Comparison of ENCODE assay signal across 15 cellular contexts in the genomic region with DNA sequence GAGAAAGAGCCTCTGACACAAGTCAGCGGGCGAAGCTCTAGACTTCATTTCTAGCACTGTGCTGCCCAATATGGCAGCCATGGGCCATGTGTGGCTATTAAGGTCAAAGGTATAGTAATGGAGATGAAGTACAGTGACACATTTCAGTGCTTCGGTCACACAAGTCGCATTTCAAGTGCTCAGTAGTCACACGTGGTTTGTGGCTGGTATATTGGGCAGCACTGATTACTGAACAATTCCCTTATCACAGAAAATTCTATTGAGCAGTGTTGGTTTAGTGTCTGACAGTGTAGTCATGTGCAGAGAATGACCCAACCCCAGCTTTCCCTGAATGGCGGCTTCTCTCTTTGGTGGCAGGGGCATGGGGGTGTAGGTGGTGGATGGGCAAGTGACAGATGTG.
DNase-seq lines count a peak whose midpoint lies in the region; ATAC-seq lines count a peak whose summit lies in the region.
"Had no signal": no experiment of that assay in that cellular context is flagged by ENCODE, and none has a peak within 500 bp of the region (broad histone marks: within the 10 kb centered on the region; RNA-seq: fewer than 3 reads in every experiment).

No MANE protein-coding gene starts in this region.

- no peak overlapping the region for H2BK120ac ChIP-seq in trophoblast cell (ENCODE audit: insufficient read depth, low read length, poor library complexity)

- no peak overlapping the region for H4K8ac ChIP-seq in trophoblast cell (ENCODE audit: low read depth, low read length)

- H3K4me3 Mint-ChIP-seq in activated naive CD8-positive, alpha-beta T cell treated with anti-CD3 and anti-CD28 coated beads for 36 hours: no peak overlapping the region
- no peak overlapping the region for H3K4me3 Mint-ChIP-seq in effector memory CD8-positive, alpha-beta T cell
- H3K4me3 Mint-ChIP-seq in stimulated activated effector memory CD8-positive, alpha-beta T cell treated with anti-CD3 and anti-CD28 coated beads, Interleukin-12 subunit alpha, Interleukin-12 subunit beta, amount 100 ng/mL, for 72 hours: no peak overlapping the region
- H3K4me3 Mint-ChIP-seq: CD4-positive, alpha-beta T cell had no signal

- no peak overlapping the region for H3K4me3 ChIP-seq in trophoblast cell (ENCODE audit: low read depth, low read length)
- H3K4me3 ChIP-seq: A549, GM23248, HAP-1 had no signal

- no peaks in the 10 kb centered on the region for H3K79me2 ChIP-seq in trophoblast cell (ENCODE audit: control insufficient read depth, insufficient read depth, low read length, poor library complexity)

- peak; percentile 7 for DNase-seq in NK-92 treated with Interleukin-12 subunit alpha and Interleukin-12 subunit beta, amount 100 ng/mL, for 24 hours (lab: John Stamatoyannopoulos, UW)
- DNase-seq in NK-92 (lab: John Stamatoyannopoulos, UW; ENCODE audit: unreplicated experiment) (no peak), trophoblast cell (no peak), HT-29 (ENCODE audit: low spot score) (no peak)
- peak; percentile 4 for DNase-seq in activated naive CD8-positive, alpha-beta T cell treated with anti-CD3 and anti-CD28 coated beads for 36 hours
- no peak for DNase-seq in effector memory CD8-positive, alpha-beta T cell
- DNase-seq in stimulated activated effector memory CD8-positive, alpha-beta T cell treated with anti-CD3 and anti-CD28 coated beads, Interleukin-12 subunit alpha, Interleukin-12 subunit beta, amount 100 ng/mL, for 72 hours (ENCODE audit: low spot score in 2 of 2): no peak
- DNase-seq: AML-193; Caco-2; CD4-positive, alpha-beta T cell; GM23248 had no signal

- no peak overlapping the region for H2AK5ac ChIP-seq in trophoblast cell (ENCODE audit: low read length)

- H3K4me1 ChIP-seq in trophoblast cell (ENCODE audit: control insufficient read depth in 1 of 2, insufficient read depth in 2 of 2, low read length in 2 of 2): no peaks in the 10 kb centered on the region
- H3K4me1 ChIP-seq: A549, Caco-2, HAP-1 had no signal

- H3K27ac Mint-ChIP-seq in activated naive CD8-positive, alpha-beta T cell treated with anti-CD3 and anti-CD28 coated beads for 36 hours: no peak overlapping the region
- H3K27ac Mint-ChIP-seq in effector memory CD8-positive, alpha-beta T cell: no peak overlapping the region
- H3K27ac Mint-ChIP-seq in stimulated activated effector memory CD8-positive, alpha-beta T cell treated with anti-CD3 and anti-CD28 coated beads, Interleukin-12 subunit alpha, Interleukin-12 subunit beta, amount 100 ng/mL, for 72 hours: no peak overlapping the region
- H3K27ac Mint-ChIP-seq: CD4-positive, alpha-beta T cell had no signal

- no peaks in the 10 kb centered on the region for H3K27me3 ChIP-seq in trophoblast cell (ENCODE audit: insufficient read depth, low read length)

- no peak overlapping the region for H4K12ac ChIP-seq in trophoblast cell (ENCODE audit: low read depth, low read length)

- H2AFZ ChIP-seq in trophoblast cell (ENCODE audit: insufficient read depth, low read length, poor library complexity): no peak overlapping the region
- H2AFZ ChIP-seq: GM23248 had no signal

- no peak overlapping the region for H3K27ac ChIP-seq in trophoblast cell (ENCODE audit: low read depth, low read length)
- H3K27ac ChIP-seq: 22Rv1, A549, C4-2B, GM23248 had no signal

- H2BK12ac ChIP-seq in trophoblast cell (ENCODE audit: low read length): no peak overlapping the region

- no peak overlapping the region for H3K9ac ChIP-seq in trophoblast cell (ENCODE audit: low read length)
- H3K9ac ChIP-seq: GM23248 had no signal

- ATAC-seq in effector memory CD8-positive, alpha-beta T cell (replicated peaks): peak; percentile 41
- ATAC-seq in stimulated activated effector memory CD8-positive, alpha-beta T cell treated with anti-CD3 and anti-CD28 coated beads, Interleukin-12 subunit alpha, Interleukin-12 subunit beta, amount 100 ng/mL, for 72 hours: peak; percentile 29
- ATAC-seq: A549 had no signal

- no peaks in the 10 kb centered on the region for H3K27me3 Mint-ChIP-seq in activated naive CD8-positive, alpha-beta T cell treated with anti-CD3 and anti-CD28 coated beads for 36 hours
- peaks cover 24 to 47% of the 10 kb centered on the region in 2 donors for H3K27me3 Mint-ChIP-seq in effector memory CD8-positive, alpha-beta T cell
- H3K27me3 Mint-ChIP-seq: CD4-positive, alpha-beta T cell had no signal

- H3K9me3 ChIP-seq in trophoblast cell (ENCODE audit: insufficient read depth, low read depth, low read length): peaks cover 13% of the 10 kb centered on the region
- H3K9me3 ChIP-seq: Caco-2, HAP-1 had no signal

- H3K14ac ChIP-seq in trophoblast cell (ENCODE audit: low read length): no peak overlapping the region

- H2BK5ac ChIP-seq in trophoblast cell (ENCODE audit: low read depth, low read length, poor library complexity): no peak overlapping the region

- H3K36me3 ChIP-seq in trophoblast cell (ENCODE audit: control insufficient read depth in 1 of 2, insufficient read depth in 2 of 2, low read length in 2 of 2): no peaks in the 10 kb centered on the region
- H3K36me3 ChIP-seq: HAP-1 had no signal

- no peak overlapping the region for H3K23ac ChIP-seq in trophoblast cell (ENCODE audit: low read length)

- no peaks in the 10 kb centered on the region for H3K4me1 Mint-ChIP-seq in activated naive CD8-positive, alpha-beta T cell treated with anti-CD3 and anti-CD28 coated beads for 36 hours
- H3K4me1 Mint-ChIP-seq in effector memory CD8-positive, alpha-beta T cell (ENCODE audit: low read depth in 2 of 2): peaks cover 0 to 1% of the 10 kb centered on the region in 2 donors
- H3K4me1 Mint-ChIP-seq in stimulated activated effector memory CD8-positive, alpha-beta T cell treated with anti-CD3 and anti-CD28 coated beads, Interleukin-12 subunit alpha, Interleukin-12 subunit beta, amount 100 ng/mL, for 72 hours: peaks cover 8% of the 10 kb centered on the region

- peaks cover 18% of the 10 kb centered on the region for H3K9me3 Mint-ChIP-seq in activated naive CD8-positive, alpha-beta T cell treated with anti-CD3 and anti-CD28 coated beads for 36 hours
- H3K9me3 Mint-ChIP-seq in effector memory CD8-positive, alpha-beta T cell: peaks cover 2 to 10% of the 10 kb centered on the region in 2 donors
- H3K9me3 Mint-ChIP-seq in stimulated activated effector memory CD8-positive, alpha-beta T cell treated with anti-CD3 and anti-CD28 coated beads, Interleukin-12 subunit alpha, Interleukin-12 subunit beta, amount 100 ng/mL, for 72 hours: peaks cover 5% of the 10 kb centered on the region

- no peak overlapping the region for H4K91ac ChIP-seq in trophoblast cell (ENCODE audit: low read depth, low read length)

- H3K4me2 ChIP-seq in trophoblast cell (ENCODE audit: low read length): no peak overlapping the region
- H3K4me2 ChIP-seq: A549 had no signal

- H3K4ac ChIP-seq in trophoblast cell (ENCODE audit: low read depth, low read length): no peak overlapping the region

- no peak overlapping the region for H3K18ac ChIP-seq in trophoblast cell (ENCODE audit: low read length)

- WGBS in trophoblast cell (ENCODE audit: extremely low coverage, insufficient coverage, insufficient read length): no CpG with 5 or more reads among the region's 6 CpGs

- H3K79me1 ChIP-seq in trophoblast cell (ENCODE audit: low read length): no peaks in the 10 kb centered on the region

- H3K36me3 Mint-ChIP-seq in activated naive CD8-positive, alpha-beta T cell treated with anti-CD3 and anti-CD28 coated beads for 36 hours: peaks cover 9% of the 10 kb centered on the region
- no peaks in the 10 kb centered on the region for H3K36me3 Mint-ChIP-seq in effector memory CD8-positive, alpha-beta T cell (ENCODE audit: insufficient read depth)
- peaks cover 5% of the 10 kb centered on the region for H3K36me3 Mint-ChIP-seq in stimulated activated effector memory CD8-positive, alpha-beta T cell treated with anti-CD3 and anti-CD28 coated beads, Interleukin-12 subunit alpha, Interleukin-12 subunit beta, amount 100 ng/mL, for 72 hours

Comparison
In these comparisons a context has a peak if more than half of its experiments do, and no peak if none do; other contexts are left out.
1. DNase-seq: peak in NK-92 treated with Interleukin-12 subunit alpha and Interleukin-12 subunit beta, amount 100 ng/mL, for 24 hours (single experiment) and activated naive CD8-positive, alpha-beta T cell treated with anti-CD3 and anti-CD28 coated beads for 36 hours (single experiment); none in NK-92 (single experiment), effector memory CD8-positive, alpha-beta T cell (0 of 3), stimulated activated effector memory CD8-positive, alpha-beta T cell treated with anti-CD3 and anti-CD28 coated beads, Interleukin-12 subunit alpha, Interleukin-12 subunit beta, amount 100 ng/mL, for 72 hours (0 of 2), trophoblast cell (0 of 2) and HT-29 (single experiment).